In the genomic region with DNA sequence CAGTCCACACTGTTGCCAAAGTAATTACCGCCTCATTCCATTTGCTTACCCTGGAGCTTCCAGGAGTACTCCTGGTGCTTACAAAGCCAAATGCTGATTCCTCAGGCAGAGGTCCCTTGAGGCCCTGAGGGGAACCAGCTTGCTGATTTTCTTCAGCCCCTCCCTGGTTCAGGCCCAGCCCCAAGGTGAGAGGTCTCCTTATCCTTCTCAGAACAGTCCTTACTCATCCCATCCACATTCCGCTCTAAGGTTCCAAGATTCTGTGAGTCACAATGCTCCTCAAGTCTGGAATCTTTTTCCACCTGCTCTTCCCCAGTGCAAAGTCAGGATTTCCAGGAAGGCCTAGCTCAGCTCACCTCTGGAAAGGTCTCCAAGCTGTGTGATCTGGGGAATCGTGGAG, we compare ENCODE assay signal across 17 cellular contexts. TPM values are rescaled to one million over a fixed set of nuclear protein-coding genes. Genes with fewer than 3 reads are reported as not detected.
A peak's percentile ranks its signal among the peaks of the same experiment; 100 is the strongest.
DNase-seq lines count a peak whose midpoint lies in the region; ATAC-seq and TF ChIP-seq lines count a peak whose summit lies in the region.
"Had no signal": no experiment of that assay in that cellular context is flagged by ENCODE, and none has a peak within 500 bp of the region (broad histone marks: within the 10 kb centered on the region; RNA-seq: fewer than 3 reads in every experiment).

No MANE protein-coding gene starts in this region.

- H3K9me3 ChIP-seq in RWPE2 (ENCODE audit: severe bottlenecking) (no peaks in the 10 kb centered on the region), sigmoid colon (no peaks in the 10 kb centered on the region)
- H3K9me3 ChIP-seq: pancreas had no signal

- H3K4me3 ChIP-seq in RWPE2 (ENCODE audit: severe bottlenecking) (no peak overlapping the region), sigmoid colon (no peak overlapping the region)
- H3K4me3 ChIP-seq: pancreas had no signal

- H3K4me1 ChIP-seq in RWPE2 (ENCODE audit: insufficient read depth, poor library complexity, severe bottlenecking) (no peaks in the 10 kb centered on the region), sigmoid colon (peaks cover 0 to 34% (median 28%) of the 10 kb centered on the region in 4 donors)
- H3K4me1 ChIP-seq: pancreas had no signal

- intact Hi-C loops in sigmoid colon (cut with DNase I), result loop anchor here (5.0 to 10.0 kb wide), 3 partner anchors 67 to 190 kb away; no protein-coding TSS in a partner anchor

- TF ChIP-seq CTCF in RWPE2 (IDR thresholded peaks at IDR 0.05; ENCODE audit: poor library complexity, severe bottlenecking) (no peak), sigmoid colon (IDR thresholded peaks at IDR 0.05) (no peak)

- 94 to 95% methylated on average over 3 of the region's 3 CpGs for WGBS in sigmoid colon, 2 donors

- H3K27ac ChIP-seq in RWPE2 (ENCODE audit: poor library complexity, severe bottlenecking) (no peak overlapping the region), sigmoid colon (no peak overlapping the region)
- H3K27ac ChIP-seq: pancreas had no signal

- H3K36me3 ChIP-seq in RWPE2 (ENCODE audit: low read depth) (no peaks in the 10 kb centered on the region), sigmoid colon (no peaks in the 10 kb centered on the region)
- H3K36me3 ChIP-seq: pancreas had no signal

- H3K4me3 Mint-ChIP-seq in activated naive CD8-positive, alpha-beta T cell, result peak overlapping the region; percentile 58
- no peak overlapping the region for H3K4me3 Mint-ChIP-seq in activated naive CD8-positive, alpha-beta T cell treated with anti-CD3 and anti-CD28 coated beads for 36 hours
- peak overlapping the region; percentile 42 to 91 (median 86) for H3K4me3 Mint-ChIP-seq in immature natural killer cell

- H3K36me3 Mint-ChIP-seq in activated naive CD8-positive, alpha-beta T cell, result no peaks in the 10 kb centered on the region
- H3K36me3 Mint-ChIP-seq in activated naive CD8-positive, alpha-beta T cell treated with anti-CD3 and anti-CD28 coated beads for 36 hours, result peaks cover 16% of the 10 kb centered on the region
- no peaks in the 10 kb centered on the region for H3K36me3 Mint-ChIP-seq in immature natural killer cell
- H3K36me3 Mint-ChIP-seq: mesothelial cell of epicardium had no signal

- H3K9me3 Mint-ChIP-seq in activated naive CD8-positive, alpha-beta T cell (ENCODE audit: low read depth), result no peaks in the 10 kb centered on the region
- H3K9me3 Mint-ChIP-seq in activated naive CD8-positive, alpha-beta T cell treated with anti-CD3 and anti-CD28 coated beads for 36 hours, result no peaks in the 10 kb centered on the region
- no peaks in the 10 kb centered on the region for H3K9me3 Mint-ChIP-seq in immature natural killer cell
- H3K9me3 Mint-ChIP-seq: mesothelial cell of epicardium had no signal

- ATAC-seq in RWPE2 (ENCODE audit: low read depth), result peak; percentile 45
- ATAC-seq: left colon, pancreas had no signal

- DNase-seq in activated naive CD8-positive, alpha-beta T cell treated with anti-CD3 and anti-CD28 coated beads for 36 hours, result no peak
- DNase-seq in RWPE2 (ENCODE audit: low spot score) (no peak), immature natural killer cell (no peak), DMS53 (lab: John Stamatoyannopoulos, UW) (no peak), sigmoid colon (no peak)
- DNase-seq in stimulated activated naive CD4-positive, alpha-beta T cell (lab: John Stamatoyannopoulos, UW), result no peak
- DNase-seq: activated CD4-positive, alpha-beta T cell treated with anti-CD3 and anti-CD28 coated beads for 1 hour; activated T-cell treated with anti-CD3 and anti-CD28 coated beads, Interleukin-2, amount 50 U/mL, for 48 hours; anterior cingulate cortex; DMS 273 treated with DMSO at 0.1 percent for 48 hours; left colon; NCI-H2029 treated with DMSO at 0.1 percent for 48 hours; pancreas; SHP77 treated with DMSO at 0.1 percent for 48 hours; substantia nigra had no signal

- H3K27ac Mint-ChIP-seq in activated naive CD8-positive, alpha-beta T cell, result no peak overlapping the region
- H3K27ac Mint-ChIP-seq in activated naive CD8-positive, alpha-beta T cell treated with anti-CD3 and anti-CD28 coated beads for 36 hours, result no peak overlapping the region
- peak overlapping the region in 2 of 6 donors; percentile 29 to 69 for H3K27ac Mint-ChIP-seq in immature natural killer cell
- H3K27ac Mint-ChIP-seq: mesothelial cell of epicardium had no signal

- no peaks in the 10 kb centered on the region for H3K27me3 Mint-ChIP-seq in activated naive CD8-positive, alpha-beta T cell
- H3K27me3 Mint-ChIP-seq in activated naive CD8-positive, alpha-beta T cell treated with anti-CD3 and anti-CD28 coated beads for 36 hours, result peaks cover 4% of the 10 kb centered on the region
- peaks cover 0 to 10% (median 3%) of the 10 kb centered on the region in 3 donors for H3K27me3 Mint-ChIP-seq in immature natural killer cell (ENCODE audit: low read depth in 3 of 3)

- H3K27me3 ChIP-seq in RWPE2 (ENCODE audit: insufficient read depth, poor library complexity, severe bottlenecking), result no peaks in the 10 kb centered on the region
- H3K27me3 ChIP-seq in sigmoid colon, result no peaks in the 10 kb centered on the region

- peaks cover 29% of the 10 kb centered on the region for H3K4me1 Mint-ChIP-seq in activated naive CD8-positive, alpha-beta T cell (ENCODE audit: low read depth)
- H3K4me1 Mint-ChIP-seq in activated naive CD8-positive, alpha-beta T cell treated with anti-CD3 and anti-CD28 coated beads for 36 hours, result peaks cover 15% of the 10 kb centered on the region
- H3K4me1 Mint-ChIP-seq in immature natural killer cell, result peaks cover 27% of the 10 kb centered on the region in 2 donors

- no peak for TF ChIP-seq POLR2A in sigmoid colon (IDR thresholded peaks at IDR 0.05)

- no peak for TF ChIP-seq EP300 in sigmoid colon (IDR thresholded peaks at IDR 0.05)

RNA-seq across cellular contexts. Expression of gene ATP10A, which starts 1.8 kb away (rescaled TPM):
- total RNA-seq in activated naive CD8-positive, alpha-beta T cell treated with anti-CD3 and anti-CD28 coated beads for 36 hours, result 10 to 100 TPM; 23.9 to 26.8 TPM
- polyA plus RNA-seq in immature natural killer cell (10 to 100 TPM in 1 of 3 donors, 1 to 10 TPM in 2; 2.4 to 17.4 (median 7.3) TPM), sigmoid colon (1 to 10 TPM in 2 of 3 donors, under 1 TPM in 1; 0.23 to 3.2 (median 1.2) TPM)
- 1 to 10 TPM; 1.8 to 7.7 (median 5.0) TPM for total RNA-seq in sigmoid colon
